Comparison of ENCODE assay signal across 8 cellular contexts in genomic region chr9:96854877-96855273, GRCh38. TPM values are rescaled to one million over a fixed set of nuclear protein-coding genes. Genes with fewer than 3 reads are reported as not detected.
DNase-seq lines count a peak whose midpoint lies in the region; ATAC-seq and TF ChIP-seq lines count a peak whose summit lies in the region.

No MANE protein-coding gene starts in this region.

- POLR2A ChIA-PET in AG04450 (lab: Yijun Ruan, JAX): no interaction called here
- POLR2A ChIA-PET in naive thymus-derived CD4-positive, alpha-beta T cell (lab: Charles Lee): interaction anchor here (0.5 to 1.4 kb wide), 7 partner anchors 12 to 778 kb away, joined by 3 to 9 read pairs (median 4); partner anchors contain the start of genes NCBP1, TSTD2 and ZNF510

- no peaks in the 10 kb centered on the region for H3K36me3 ChIP-seq in colonic mucosa
- peaks cover 0 to 5% (median 0%) of the 10 kb centered on the region in 3 experiments for H3K36me3 ChIP-seq in naive thymus-derived CD4-positive, alpha-beta T cell (ENCODE audit: control insufficient read depth in 2 of 3, insufficient read depth in 3 of 3, low read length in 3 of 3)
- no peaks in the 10 kb centered on the region for H3K36me3 ChIP-seq in vagina

- CTCF ChIA-PET in AG04450 (lab: Charles Lee): interaction anchor here (1.0 to 1.6 kb wide), 6 partner anchors 18 to 744 kb away, joined by 3 to 6 read pairs (median 4); partner anchors contain the start of gene TDRD7
- CTCF ChIA-PET in naive thymus-derived CD4-positive, alpha-beta T cell (lab: Charles Lee): interaction anchor here (0.6 to 1.6 kb wide), 2 partner anchors 546 to 651 kb away, joined by 3 to 7 read pairs; no protein-coding TSS in a partner anchor

- ATAC-seq in naive thymus-derived CD4-positive, alpha-beta T cell: no peak
- ATAC-seq in GM21515 (IDR thresholded peaks at IDR 0.05; ENCODE audit: unreplicated experiment) (no peak), GM19455 (IDR thresholded peaks at IDR 0.05; ENCODE audit: unreplicated experiment) (no peak)

- intact Hi-C loops in colonic mucosa (cut with DNase I) (loop anchor here (5.0 kb wide), 3 partner anchors 168 to 542 kb away; no protein-coding TSS in a partner anchor), vagina (cut with DNase I) (no loop called here)
- intact Hi-C loops in naive thymus-derived CD4-positive, alpha-beta T cell (cut with micrococcal nuclease): loop anchor here (1.0 to 10.0 kb wide), 14 partner anchors 76 to 1538 kb away; partner anchors contain the start of genes NCBP1 (in 2 of the 2), TSTD2 (in 2 of the 2), CTSV (in 1 of the 2) and FANCC (in 1 of the 2)

- peaks cover 24 to 33% (median 27%) of the 10 kb centered on the region in 3 donors for H3K4me1 Mint-ChIP-seq in IgD-negative memory B cell
- H3K4me1 Mint-ChIP-seq in naive thymus-derived CD4-positive, alpha-beta T cell: peaks cover 22 to 48% (median 36%) of the 10 kb centered on the region in 7 donors

- H3K27me3 Mint-ChIP-seq in IgD-negative memory B cell: peaks cover 2% of the 10 kb centered on the region
- peaks cover 0 to 22% (median 0%) of the 10 kb centered on the region in 5 donors for H3K27me3 Mint-ChIP-seq in naive thymus-derived CD4-positive, alpha-beta T cell

- H3K27ac ChIP-seq in AG04450 (ENCODE audit: low read depth, low read length) (no peak overlapping the region), colonic mucosa (no peak overlapping the region), vagina (no peak overlapping the region)
- no peak overlapping the region for H3K27ac ChIP-seq in naive thymus-derived CD4-positive, alpha-beta T cell (ENCODE audit: low read depth, low read length)

- DNase-seq in AG04450 (ENCODE audit: low read depth, low spot score) (no peak), colonic mucosa (no peak), vagina (ENCODE audit: extremely low spot score in 2 of 2) (no peak), NCI-H187 treated with DMSO at 0.1 percent for 48 hours (lab: John Stamatoyannopoulos, UW) (no peak)
- no peak for DNase-seq in naive thymus-derived CD4-positive, alpha-beta T cell

- no peak overlapping the region for H3K9ac ChIP-seq in colonic mucosa (ENCODE audit: low read depth in 2 of 2, low read length in 2 of 2)

- TF ChIP-seq CTCF in AG04450 (IDR thresholded peaks at IDR 0.05; ENCODE audit: low read depth, low read length) (no peak), colonic mucosa (IDR thresholded peaks at IDR 0.05) (no peak), vagina (IDR thresholded peaks at IDR 0.05) (no peak)

- H3K27ac Mint-ChIP-seq in IgD-negative memory B cell: peak overlapping the region in 1 of 3 donors; percentile 18
- peak overlapping the region in 2 of 9 donors; percentile 1 to 34 for H3K27ac Mint-ChIP-seq in naive thymus-derived CD4-positive, alpha-beta T cell

- H3K36me3 Mint-ChIP-seq in IgD-negative memory B cell: no peaks in the 10 kb centered on the region
- H3K36me3 Mint-ChIP-seq in naive thymus-derived CD4-positive, alpha-beta T cell: peaks cover 0 to 13% (median 3%) of the 10 kb centered on the region in 5 donors

- no peaks in the 10 kb centered on the region for H3K9me3 Mint-ChIP-seq in IgD-negative memory B cell
- peaks cover 0 to 4% (median 0%) of the 10 kb centered on the region in 11 donors for H3K9me3 Mint-ChIP-seq in naive thymus-derived CD4-positive, alpha-beta T cell

- H3K27me3 ChIP-seq in AG04450 (ENCODE audit: control insufficient read depth, insufficient read depth, low read length) (no peaks in the 10 kb centered on the region), colonic mucosa (no peaks in the 10 kb centered on the region), vagina (no peaks in the 10 kb centered on the region)
- no peaks in the 10 kb centered on the region for H3K27me3 ChIP-seq in naive thymus-derived CD4-positive, alpha-beta T cell (ENCODE audit: control insufficient read depth in 2 of 2, insufficient read depth in 2 of 2, low read length in 2 of 2)

- peaks cover 8% of the 10 kb centered on the region for H3K4me1 ChIP-seq in colonic mucosa
- H3K4me1 ChIP-seq in naive thymus-derived CD4-positive, alpha-beta T cell (ENCODE audit: control insufficient read depth in 2 of 2, insufficient read depth in 2 of 2, low read length in 2 of 2): peaks cover 15 to 18% of the 10 kb centered on the region in 2 donors
- peaks cover 30% of the 10 kb centered on the region for H3K4me1 ChIP-seq in vagina

- peak overlapping the region; percentile 99 to 100 (median 100) for H3K4me3 Mint-ChIP-seq in IgD-negative memory B cell
- H3K4me3 Mint-ChIP-seq in naive thymus-derived CD4-positive, alpha-beta T cell: peak overlapping the region; percentile 48 to 100 (median 98)

- H3K9me3 ChIP-seq in AG04450 (ENCODE audit: control insufficient read depth, insufficient read depth, low read length) (no peaks in the 10 kb centered on the region; the same call in 1 of the 2 replicates), colonic mucosa (no peaks in the 10 kb centered on the region), vagina (no peaks in the 10 kb centered on the region)
- H3K9me3 ChIP-seq in naive thymus-derived CD4-positive, alpha-beta T cell (ENCODE audit: control insufficient read depth in 2 of 3, low read length in 3 of 3): no peaks in the 10 kb centered on the region

- peak overlapping the region; percentile 76 for H3K4me3 ChIP-seq in AG04450 (ENCODE audit: low read depth, low read length)
- H3K4me3 ChIP-seq in colonic mucosa: peak overlapping the region; percentile 76
- H3K4me3 ChIP-seq in naive thymus-derived CD4-positive, alpha-beta T cell (ENCODE audit: low read length): peak overlapping the region; percentile 89
- peak overlapping the region in 1 of 2 donors; percentile 78 for H3K4me3 ChIP-seq in vagina

- TF ChIP-seq POLR2A in vagina (IDR thresholded peaks at IDR 0.05): no peak

RNA-seq across cellular contexts. Expression of gene ZNF782, which starts 0.6 kb away (rescaled TPM):
- polyA plus RNA-seq in AG04450 (2011; rRNA removed) (1.6 and 1.7 TPM in 2 replicates), IgD-negative memory B cell (1.8 TPM)
- 4.8 and 5.3 TPM in 2 replicates for polyA minus RNA-seq in AG04450 (2011; rRNA and poly(A)+ RNA removed)
- total RNA-seq in colonic mucosa (1 to 10 TPM; 4.5 TPM), vagina (16.9 TPM)
- total RNA-seq in naive thymus-derived CD4-positive, alpha-beta T cell: 10 to 100 TPM in 2 of 5 experiments, 1 to 10 TPM in 3; 6.2 to 12.4 (median 8.2) TPM
- 1 to 10 TPM; 1.5 to 2.3 TPM for polyA plus RNA-seq in naive thymus-derived CD4-positive, alpha-beta T cell
